15 cellular contexts compared by ENCODE assay signal in genomic region chr7:106120500-106120899, GRCh38. TPM values are rescaled to one million over a fixed set of nuclear protein-coding genes. Genes with fewer than 3 reads are reported as not detected.
DNase-seq lines count a peak whose midpoint lies in the region; ATAC-seq and TF ChIP-seq lines count a peak whose summit lies in the region.
"Had no signal": no experiment of that assay in that cellular context is flagged by ENCODE, and none has a peak within 500 bp of the region (broad histone marks: within the 10 kb centered on the region; RNA-seq: fewer than 3 reads in every experiment).

No MANE protein-coding gene starts in this region.

- no peak for TF ChIP-seq POLR2A in heart left ventricle (IDR thresholded peaks at IDR 0.05)

- no peaks in the 10 kb centered on the region for H3K27me3 Mint-ChIP-seq in stimulated activated naive B cell treated with anti-CD40 and anti-IgM and Interleukin-4, amounts not matched to agents 10 μg/mL and 1 μg/mL and 100 μg/mL, for 72 hours

- peak overlapping the region; percentile 38; the same call in 1 of the 2 replicates for H2AFZ ChIP-seq in OCI-LY7 (ENCODE audit: low read length)

- H3K9me3 Mint-ChIP-seq in stimulated activated naive B cell treated with anti-CD40 and anti-IgM and Interleukin-4, amounts not matched to agents 10 μg/mL and 1 μg/mL and 100 μg/mL, for 72 hours: no peaks in the 10 kb centered on the region
- H3K9me3 Mint-ChIP-seq: CD8-positive, alpha-beta memory T cell had no signal

- no peaks in the 10 kb centered on the region for H3K27me3 ChIP-seq in heart left ventricle
- H3K27me3 ChIP-seq in psoas muscle (ENCODE audit: insufficient read depth in 3 of 3, low read length in 2 of 3): no peaks in the 10 kb centered on the region
- H3K27me3 ChIP-seq: BLaER1 had no signal

- intact Hi-C loops in heart left ventricle (cut with DNase I): no loop called here
- intact Hi-C loops in Right ventricle myocardium superior (cut with DNase I): no loop called here
- intact Hi-C loops in OCI-LY7 (cut with micrococcal nuclease; ENCODE audit: unreplicated experiment): no loop called here
- intact Hi-C loops in psoas muscle (cut with DNase I): no loop called here

- H3K4me3 Mint-ChIP-seq in stimulated activated naive B cell treated with anti-CD40 and anti-IgM and Interleukin-4, amounts not matched to agents 10 μg/mL and 1 μg/mL and 100 μg/mL, for 72 hours: no peak overlapping the region
- H3K4me3 Mint-ChIP-seq: CD8-positive, alpha-beta memory T cell had no signal

- H3K4me3 ChIP-seq in heart left ventricle (no peak overlapping the region), OCI-LY7 (ENCODE audit: low read depth, low read length, poor library complexity, severe bottlenecking) (no peak overlapping the region), psoas muscle (no peak overlapping the region)
- H3K4me3 ChIP-seq: BLaER1 had no signal

- BruUV-seq in OCI-LY7 (replicated peaks; lab: Mats Ljungman, UMichigan): no TSS peak

- no peak for DNase-seq in heart left ventricle
- DNase-seq in Right ventricle myocardium superior: no peak
- DNase-seq in OCI-LY7 (ENCODE audit: low spot score): no peak
- DNase-seq in psoas muscle: no peak
- DNase-seq in stimulated activated naive B cell treated with anti-CD40 and anti-IgM and Interleukin-4, amounts not matched to agents 10 μg/mL and 1 μg/mL and 100 μg/mL, for 72 hours: no peak
- no peak for DNase-seq in NOMO-1 treated with DMSO at 0.1 percent for 48 hours (lab: John Stamatoyannopoulos, UW; ENCODE audit: unreplicated experiment)
- DNase-seq: 8988T; AML-193; Caco-2; CD8-positive, alpha-beta memory T cell; DND-41; GDM1; H7 had no signal

- H3K9me2 ChIP-seq in OCI-LY7 (ENCODE audit: insufficient read depth, low read length): no peaks in the 10 kb centered on the region

- peak overlapping the region; percentile 15 for H3K27ac Mint-ChIP-seq in stimulated activated naive B cell treated with anti-CD40 and anti-IgM and Interleukin-4, amounts not matched to agents 10 μg/mL and 1 μg/mL and 100 μg/mL, for 72 hours

- 0 out of 2 replicates have a peak overlapping the region, but pooled peaks have one; percentile 0 for H3K4me2 ChIP-seq in OCI-LY7 (ENCODE audit: low read length)
- H3K4me2 ChIP-seq: BLaER1 had no signal

- no peak for ATAC-seq in heart left ventricle
- ATAC-seq in Right ventricle myocardium superior (ENCODE audit: poor library complexity): no peak
- ATAC-seq in psoas muscle: no peak
- no peak for ATAC-seq in stimulated activated naive B cell treated with anti-CD40 and anti-IgM and Interleukin-4, amounts not matched to agents 10 μg/mL and 1 μg/mL and 100 μg/mL, for 72 hours (replicated peaks)
- no peak for ATAC-seq in GM18873 (IDR thresholded peaks at IDR 0.05; ENCODE audit: low FRiP score, unreplicated experiment)

- POLR2A ChIA-PET in OCI-LY7 (lab: Charles Lee): interaction anchor here (1.3 to 1.6 kb wide), 3 partner anchors 11 to 55 kb away, joined by 3 to 4 read pairs (median 4); no protein-coding TSS in a partner anchor

- H3K27ac ChIP-seq in heart left ventricle: peak overlapping the region in 7 of 12 donors; percentile 3 to 61 (median 26)
- H3K27ac ChIP-seq in OCI-LY7 (ENCODE audit: low read depth, low read length, poor library complexity, severe bottlenecking): no peak overlapping the region
- peak overlapping the region; percentile 66 for H3K27ac ChIP-seq in psoas muscle
- H3K27ac ChIP-seq: BLaER1 had no signal

- H4K20me1 ChIP-seq in OCI-LY7 (ENCODE audit: insufficient read depth, low read length): no peaks in the 10 kb centered on the region
- H4K20me1 ChIP-seq: BLaER1 had no signal

- no peaks in the 10 kb centered on the region for H3K9me3 ChIP-seq in heart left ventricle
- H3K9me3 ChIP-seq in OCI-LY7 (ENCODE audit: low read length): no peaks in the 10 kb centered on the region
- H3K9me3 ChIP-seq in psoas muscle: no peaks in the 10 kb centered on the region
- H3K9me3 ChIP-seq: BLaER1, Caco-2 had no signal

- 83 to 94% (median 87%) methylated on average over 2 of the region's 2 CpGs for WGBS in heart left ventricle, 4 donors
- 81 to 89% (median 81%) methylated on average over 2 of the region's 2 CpGs for WGBS in psoas muscle, 3 donors

- TF ChIP-seq CTCF in heart left ventricle (IDR thresholded peaks at IDR 0.05): no peak
- no peak for TF ChIP-seq CTCF in OCI-LY7 (conservative IDR thresholded peaks at IDR 0.05; ENCODE audit: low read length)
- no peak for TF ChIP-seq CTCF in psoas muscle (IDR thresholded peaks at IDR 0.05)

- H3K4me1 Mint-ChIP-seq in stimulated activated naive B cell treated with anti-CD40 and anti-IgM and Interleukin-4, amounts not matched to agents 10 μg/mL and 1 μg/mL and 100 μg/mL, for 72 hours: peaks cover 27 to 45% of the 10 kb centered on the region in 2 donors

- H3K4me1 ChIP-seq in heart left ventricle (peaks cover 0 to 47% (median 8%) of the 10 kb centered on the region in 12 donors), OCI-LY7 (ENCODE audit: insufficient read depth, low read length, poor library complexity, severe bottlenecking) (peaks cover 66% of the 10 kb centered on the region), psoas muscle (peaks cover 68% of the 10 kb centered on the region)
- H3K4me1 ChIP-seq: Caco-2 had no signal

- no peaks in the 10 kb centered on the region for H3K79me2 ChIP-seq in OCI-LY7 (ENCODE audit: insufficient read depth, low read depth, low read length)

- H3K36me3 ChIP-seq in heart left ventricle (no peaks in the 10 kb centered on the region), OCI-LY7 (ENCODE audit: insufficient read depth, low read length) (no peaks in the 10 kb centered on the region), psoas muscle (ENCODE audit: insufficient read depth in 1 of 2, low read depth in 1 of 2) (no peaks in the 10 kb centered on the region)
- H3K36me3 ChIP-seq: BLaER1 had no signal

- CTCF ChIA-PET in OCI-LY7 (lab: Charles Lee; ENCODE audit: unreplicated experiment): no interaction called here

- H3K36me3 Mint-ChIP-seq in stimulated activated naive B cell treated with anti-CD40 and anti-IgM and Interleukin-4, amounts not matched to agents 10 μg/mL and 1 μg/mL and 100 μg/mL, for 72 hours: no peaks in the 10 kb centered on the region
- H3K36me3 Mint-ChIP-seq: CD8-positive, alpha-beta memory T cell had no signal

RNA-seq across cellular contexts. Expression of gene SYPL1, which starts 8.4 kb away (rescaled TPM):
- 10 to 100 TPM; 71.7 to 99.8 (median 78.5) TPM for total RNA-seq in heart left ventricle
- polyA plus RNA-seq in heart left ventricle: 10 to 100 TPM; 70.6 to 93.4 TPM
- total RNA-seq in Right ventricle myocardium superior: 88.8 TPM
- 30.4 and 34.1 TPM in 2 replicates for total RNA-seq in OCI-LY7 (2014; rRNA removed; shearing (Covaris generic))
- total RNA-seq in OCI-LY7 (2022): 112 and 118 TPM in 2 replicates
- total RNA-seq in psoas muscle: 100 to 1,000 TPM in 1 of 4 donors, 10 to 100 TPM in 3; 68.3 to 113 (median 80.2) TPM
- polyA plus RNA-seq in psoas muscle: 100 to 1,000 TPM in 1 of 3 donors, 10 to 100 TPM in 2; 66.3 to 110 (median 72.1) TPM
